In genomic region chr2:19989681-19990415, GRCh38 we compare ENCODE assay signal across 8 cellular contexts. TPM values are rescaled to one million over a fixed set of nuclear protein-coding genes. Genes with fewer than 3 reads are reported as not detected.
DNase-seq lines count a peak whose midpoint lies in the region; ATAC-seq and TF ChIP-seq lines count a peak whose summit lies in the region.

Gene WDR35, minus strand, starts transcription at chr2:19990105. Its CDS starts 90 bp downstream, at chr2:19990015.

- peak within 1 kb of the TSS; percentile 88 to 89 for H3K27ac Mint-ChIP-seq in natural killer cell

- TF ChIP-seq CTCF in Peyer's patch (IDR thresholded peaks at IDR 0.05) (no peak), fibroblast of pulmonary artery (IDR thresholded peaks at IDR 0.05; ENCODE audit: low read length, missing control alignments) (no peak), natural killer cell (IDR thresholded peaks at IDR 0.05) (no peak)

- ATAC-seq in GM21825 (IDR thresholded peaks at IDR 0.05; ENCODE audit: unreplicated experiment) (peak; percentile 96), natural killer cell (peak; percentile 92 to 98 (median 93))

- peak; percentile 96 for DNase-seq in Daoy (ENCODE audit: low read depth)
- peak; percentile 84 to 96 (median 93) for DNase-seq in Peyer's patch
- peak; percentile 79 to 83 for DNase-seq in activated T-helper 1 cell treated with anti-CD3 and anti-CD28 coated beads, Interleukin-2, amount 50 U/mL, for 16 hours (ENCODE audit: low read depth in 1 of 2, low spot score in 1 of 2)
- DNase-seq in fibroblast of pulmonary artery (ENCODE audit: low read depth) = peak; percentile 87
- DNase-seq in natural killer cell = peak; percentile 92
- peak; percentile 69 to 87 (median 84) for DNase-seq in stimulated activated naive CD4-positive, alpha-beta T cell (lab: John Stamatoyannopoulos, UW)

- no peaks in the 10 kb centered on the region for H3K27me3 ChIP-seq in Peyer's patch

- peaks cover 0 to 11% (median 5%) of the 10 kb centered on the region in 4 donors for H3K4me1 ChIP-seq in Peyer's patch

- no peaks in the 10 kb centered on the region for H3K9me3 Mint-ChIP-seq in natural killer cell

- H3K4me3 ChIP-seq in Peyer's patch (peak within 1 kb of the TSS; percentile 66 to 77 (median 72)), fibroblast of pulmonary artery (replicated peaks; ENCODE audit: low read depth, low read length) (peak within 1 kb of the TSS; percentile 97)

- H3K36me3 Mint-ChIP-seq in natural killer cell = no peaks in the 10 kb centered on the region

- no peaks in the 10 kb centered on the region for H3K36me3 ChIP-seq in KOPT-K1 (ENCODE audit: insufficient read depth, low read length)
- H3K36me3 ChIP-seq in Peyer's patch = no peaks in the 10 kb centered on the region

- peak; percentile 23 to 24 for TF ChIP-seq POLR2A in Peyer's patch (IDR thresholded peaks at IDR 0.05)

- peak within 1 kb of the TSS; percentile 95 for H3K4me3 Mint-ChIP-seq in natural killer cell

- H3K9me3 ChIP-seq in KOPT-K1 (ENCODE audit: insufficient read depth, low read length, poor library complexity, severe bottlenecking) (peaks cover 5% of the 10 kb centered on the region), Peyer's patch (no peaks in the 10 kb centered on the region)

- H3K27ac ChIP-seq in KOPT-K1 (ENCODE audit: low read depth, low read length, poor library complexity, severe bottlenecking) (peak within 1 kb of the TSS; percentile 19), Peyer's patch (peak within 1 kb of the TSS; percentile 21 to 72 (median 46))

- H3K4me1 Mint-ChIP-seq in natural killer cell = peaks cover 24 to 36% of the 10 kb centered on the region in 2 donors

- peaks cover 16 to 28% of the 10 kb centered on the region in 2 donors for H3K27me3 Mint-ChIP-seq in natural killer cell (ENCODE audit: low read depth in 2 of 2)

- intact Hi-C loops in natural killer cell (cut with micrococcal nuclease) = loop anchor here (1.0 to 5.0 kb wide), 3 partner anchors 60 to 643 kb away; partner anchors contain the start of gene TTC32

RNA-seq across cellular contexts. Expression of gene WDR35, which starts in this region (rescaled TPM):
- 15.6 and 17.8 TPM in 2 replicates for total RNA-seq in Daoy (2014; rRNA removed; shearing (Covaris generic))
- 1 to 10 TPM; 3.4 to 4.1 (median 3.8) TPM for total RNA-seq in Peyer's patch
- total RNA-seq in natural killer cell = 1 to 10 TPM; 5.8 to 8.3 (median 7.7) TPM

Comparison
In these comparisons a context has a peak if more than half of its experiments do, and no peak if none do; other contexts are left out.
1. Peak in every context shown above with its lines: DNase-seq, ATAC-seq, H3K4me3 ChIP-seq and H3K27ac ChIP-seq.